9 cellular contexts compared by ENCODE assay signal in the genomic region with DNA sequence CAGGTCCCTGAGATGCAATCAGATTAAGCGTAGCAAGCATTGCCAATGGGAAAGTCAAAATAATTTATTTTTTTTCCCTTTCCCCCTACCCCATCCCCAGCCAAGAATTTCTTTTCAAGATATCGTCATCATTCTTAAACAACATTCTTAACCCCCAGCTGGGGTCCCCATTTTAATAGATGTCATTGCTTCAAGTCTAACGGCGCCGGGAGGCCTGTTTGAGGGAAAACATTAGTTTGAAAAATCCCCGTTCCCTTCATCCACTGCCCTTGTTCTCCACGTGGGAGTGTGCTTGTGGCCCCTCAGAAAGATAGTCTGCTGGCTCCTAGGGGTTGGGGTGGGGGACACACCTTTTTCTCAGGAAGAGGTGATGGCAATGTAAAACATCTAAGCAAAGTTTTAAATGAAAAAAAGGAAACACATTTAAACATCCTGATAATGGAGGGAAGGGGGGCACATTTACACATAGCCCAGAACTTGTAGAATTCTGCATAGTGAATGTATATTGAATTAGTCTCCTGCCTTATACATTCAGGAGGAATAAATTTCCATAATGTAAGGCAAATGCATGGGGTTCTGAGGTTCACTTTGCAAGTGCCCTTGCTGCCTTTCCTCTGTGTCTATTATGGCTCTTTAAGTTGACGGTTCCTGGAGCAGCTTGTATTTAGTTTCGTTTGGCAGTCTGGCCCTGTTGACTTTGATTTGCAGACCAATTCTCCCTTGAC. TPM values are rescaled to one million over a fixed set of nuclear protein-coding genes. Genes with fewer than 3 reads are reported as not detected.
DNase-seq lines count a peak whose midpoint lies in the region; TF ChIP-seq lines count a peak whose summit lies in the region.
"Had no signal": no experiment of that assay in that cellular context is flagged by ENCODE, and none has a peak within 500 bp of the region (broad histone marks: within the 10 kb centered on the region; RNA-seq: fewer than 3 reads in every experiment).

No MANE protein-coding gene starts in this region.

- peak overlapping the region in 1 of 2 experiments; percentile 55 for H2BK12ac ChIP-seq in mesenchymal stem cell (ENCODE audit: low read length in 2 of 2)

- no peaks in the 10 kb centered on the region for H3K9me3 Mint-ChIP-seq in chondrocyte (ENCODE audit: low read depth)

- H3K27me3 ChIP-seq in HUES6 (ENCODE audit: control insufficient read depth, insufficient read depth, low read length) = peaks cover 2% of the 10 kb centered on the region; the same call in 1 of the 2 replicates
- H3K27me3 ChIP-seq in mesenchymal stem cell (ENCODE audit: control insufficient read depth in 1 of 2, insufficient read depth in 1 of 2, low read length in 2 of 2) = no peaks in the 10 kb centered on the region
- H3K27me3 ChIP-seq in suprapubic skin = no peaks in the 10 kb centered on the region

- H3K4me3 Mint-ChIP-seq in chondrocyte (ENCODE audit: unreplicated experiment) = peak overlapping the region; percentile 33
- H3K4me3 Mint-ChIP-seq: activated CD8-positive, alpha-beta memory T cell treated with anti-CD3 and anti-CD28 coated beads, Interleukin-2, amount 10 ng/mL, durations not matched to agents 7 days and 5 days had no signal

- H3K18ac ChIP-seq in mesenchymal stem cell (ENCODE audit: low read depth in 1 of 2, low read length in 2 of 2) = peak overlapping the region; percentile 70 to 84

- no peak for TF ChIP-seq CTCF in chondrocyte (IDR thresholded peaks at IDR 0.05)
- no peak for TF ChIP-seq CTCF in suprapubic skin (IDR thresholded peaks at IDR 0.05)

- H3K4me3 ChIP-seq in HUES6 (ENCODE audit: low read depth, low read length) = no peak overlapping the region
- no peak overlapping the region for H3K4me3 ChIP-seq in mesenchymal stem cell (ENCODE audit: insufficient read depth in 1 of 2, low read depth in 1 of 2, low read length in 2 of 2)
- H3K4me3 ChIP-seq in suprapubic skin = no peak overlapping the region

- H3K36me3 ChIP-seq in HUES6 (ENCODE audit: control insufficient read depth, insufficient read depth, low read length) = peaks cover 36% of the 10 kb centered on the region
- no peaks in the 10 kb centered on the region for H3K36me3 ChIP-seq in mesenchymal stem cell (ENCODE audit: control insufficient read depth in 1 of 2, insufficient read depth in 2 of 2, low read depth in 1 of 2, low read length in 2 of 2)
- peaks cover 5% of the 10 kb centered on the region for H3K36me3 ChIP-seq in suprapubic skin

- no peak for TF ChIP-seq EP300 in suprapubic skin (IDR thresholded peaks at IDR 0.05)

- H3K9me3 ChIP-seq in HUES6 (ENCODE audit: control insufficient read depth, insufficient read depth, low read depth, low read length) = no peaks in the 10 kb centered on the region
- no peaks in the 10 kb centered on the region for H3K9me3 ChIP-seq in mesenchymal stem cell (ENCODE audit: control insufficient read depth, low read length)
- H3K9me3 ChIP-seq in suprapubic skin = no peaks in the 10 kb centered on the region

- H2BK5ac ChIP-seq in mesenchymal stem cell (ENCODE audit: low read depth, low read length, poor library complexity, severe bottlenecking) = peak overlapping the region; percentile 51

- H3K9ac ChIP-seq in HUES6 (ENCODE audit: low read length) = peak overlapping the region; percentile 74
- H3K9ac ChIP-seq in mesenchymal stem cell (ENCODE audit: low read length) = peak overlapping the region; percentile 46

- peak overlapping the region; percentile 98 for H3K27ac Mint-ChIP-seq in chondrocyte (ENCODE audit: unreplicated experiment)
- H3K27ac Mint-ChIP-seq: activated CD8-positive, alpha-beta memory T cell treated with anti-CD3 and anti-CD28 coated beads, Interleukin-2, amount 10 ng/mL, durations not matched to agents 7 days and 5 days had no signal

- H2BK120ac ChIP-seq in mesenchymal stem cell (ENCODE audit: low read depth, low read length) = peak overlapping the region; percentile 58

- H3K23ac ChIP-seq in mesenchymal stem cell (ENCODE audit: low read length in 2 of 2) = no peak overlapping the region

- H3K14ac ChIP-seq in mesenchymal stem cell (ENCODE audit: low read length in 2 of 2) = no peak overlapping the region

- H4K91ac ChIP-seq in mesenchymal stem cell (ENCODE audit: low read length) = peak overlapping the region; percentile 59

- no peaks in the 10 kb centered on the region for H3K79me1 ChIP-seq in mesenchymal stem cell (replicated peaks; ENCODE audit: low read length, poor library complexity, severe bottlenecking)

- peak overlapping the region; percentile 27 to 50 for H3K4ac ChIP-seq in mesenchymal stem cell (ENCODE audit: low read depth in 1 of 2, low read length in 2 of 2)

- 54% methylated on average over 8 of the region's 9 CpGs for WGBS in mesenchymal stem cell
- 38% methylated on average over 9 of the region's 9 CpGs for WGBS in suprapubic skin

- H3K27me3 Mint-ChIP-seq in chondrocyte (ENCODE audit: low read depth) = no peaks in the 10 kb centered on the region

- peak overlapping the region; percentile 94 for H3K27ac ChIP-seq in HUES6 (ENCODE audit: low read depth, low read length)
- H3K27ac ChIP-seq in mesenchymal stem cell (ENCODE audit: low read length, poor library complexity, severe bottlenecking) = peak overlapping the region; percentile 91
- H3K27ac ChIP-seq in suprapubic skin = peak overlapping the region; percentile 90

- H2AK5ac ChIP-seq in mesenchymal stem cell (ENCODE audit: low read length, severe bottlenecking) = peak overlapping the region; percentile 87

- TF ChIP-seq POLR2A in suprapubic skin (IDR thresholded peaks at IDR 0.05) = no peak

- no peak overlapping the region for H4K8ac ChIP-seq in mesenchymal stem cell (ENCODE audit: low read length)

- peaks cover 4% of the 10 kb centered on the region for H3K36me3 Mint-ChIP-seq in chondrocyte (ENCODE audit: low read depth)
- H3K36me3 Mint-ChIP-seq: activated CD8-positive, alpha-beta memory T cell treated with anti-CD3 and anti-CD28 coated beads, Interleukin-2, amount 10 ng/mL, durations not matched to agents 7 days and 5 days had no signal

- H2AFZ ChIP-seq in mesenchymal stem cell (ENCODE audit: low read depth, low read length) = no peak overlapping the region

- H3K4me1 ChIP-seq in HUES6 (ENCODE audit: control insufficient read depth, insufficient read depth, low read length) (peaks cover 84% of the 10 kb centered on the region), mesenchymal stem cell (ENCODE audit: control insufficient read depth, insufficient read depth, low read depth, low read length) (peaks cover 66% of the 10 kb centered on the region), suprapubic skin (peaks cover 80% of the 10 kb centered on the region)

- DNase-seq in chondrocyte (ENCODE audit: low spot score) = no peak
- no peak for DNase-seq in mesenchymal stem cell
- no peak for DNase-seq in suprapubic skin (ENCODE audit: low spot score in 2 of 2)
- no peak for DNase-seq in activated naive CD4-positive, alpha-beta T cell (lab: John Stamatoyannopoulos, UW)
- no peak for DNase-seq in glomerular visceral epithelial cell (ENCODE audit: extremely low spot score)
- no peak for DNase-seq in activated CD4-positive, CD25-positive, alpha-beta regulatory T cell treated with anti-CD3 and anti-CD28 coated beads, Interleukin-2, amount 50 U/mL, for 72 hours
- DNase-seq in middle frontal gyrus (ENCODE audit: extremely low spot score, low spot score) = no peak
- DNase-seq: activated CD8-positive, alpha-beta memory T cell treated with anti-CD3 and anti-CD28 coated beads, Interleukin-2, amount 10 ng/mL, durations not matched to agents 7 days and 5 days had no signal

- no peak overlapping the region for H3K4me2 ChIP-seq in mesenchymal stem cell (ENCODE audit: low read length, poor library complexity, severe bottlenecking)

- H2BK15ac ChIP-seq in mesenchymal stem cell (ENCODE audit: low read depth, poor library complexity, severe bottlenecking) = peak overlapping the region; percentile 60

- H3K4me1 Mint-ChIP-seq in chondrocyte (ENCODE audit: low read depth) = peaks cover 92% of the 10 kb centered on the region

RNA-seq across cellular contexts. Expression of a gene that starts 6.8 kb away (rescaled TPM):
- total RNA-seq in chondrocyte (56.5 to 76.5 TPM (median 72.1 TPM) in 3 replicates), suprapubic skin (10 to 100 TPM in 3 of 4 donors, 1 to 10 TPM in 1; 7.9 to 41.7 (median 28.4) TPM)
- polyA plus RNA-seq in mesenchymal stem cell (2013, experiment 1 of 2) = 65.7 TPM
- 64.6 TPM for polyA plus RNA-seq in mesenchymal stem cell (2013, experiment 2 of 2)

RNA-seq across cellular contexts. Expression of a gene that starts 12.4 kb away (rescaled TPM):
- total RNA-seq in chondrocyte = 15.2 to 39.1 TPM (median 38.1 TPM) in 3 replicates
- 3.1 TPM for polyA plus RNA-seq in mesenchymal stem cell (2013, experiment 1 of 2)
- 2.7 TPM for polyA plus RNA-seq in mesenchymal stem cell (2013, experiment 2 of 2)
- total RNA-seq in suprapubic skin = 100 to 1,000 TPM in 3 of 4 donors, 10 to 100 TPM in 1; 72.3 to 233 (median 198) TPM
- total RNA-seq: activated CD8-positive, alpha-beta memory T cell treated with anti-CD3 and anti-CD28 coated beads, Interleukin-2, amount 10 ng/mL, durations not matched to agents 7 days and 5 days had no signal

RNA-seq across cellular contexts. Expression of a gene that starts 40.0 kb away (rescaled TPM):
- not detected in 3 replicates for total RNA-seq in chondrocyte
- 0.35 TPM for polyA plus RNA-seq in mesenchymal stem cell (2013, experiment 1 of 2)
- polyA plus RNA-seq in mesenchymal stem cell (2013, experiment 2 of 2) = 0.38 TPM
- 10 to 100 TPM; 21.9 to 51.1 (median 41.5) TPM for total RNA-seq in suprapubic skin
- total RNA-seq: activated CD8-positive, alpha-beta memory T cell treated with anti-CD3 and anti-CD28 coated beads, Interleukin-2, amount 10 ng/mL, durations not matched to agents 7 days and 5 days had no signal

Comparison
In these comparisons a context has a peak if more than half of its experiments do, and no peak if none do; other contexts are left out.
1. RNA of a gene that starts 40.0 kb away (total RNA-seq): 21.9 to 51.1 TPM in suprapubic skin; not detected in chondrocyte; every median in the first group is over 10 times any median in the second.
2. Peak in every context shown above with its lines, with median percentiles within 50 percentile points of each other: H3K27ac ChIP-seq.